Comparison of ENCODE assay signal across 1 cellular context in genomic region chr7:106257752-106258151, GRCh38.
TF ChIP-seq lines count a peak whose summit lies in the region.

No MANE protein-coding gene starts in this region.

TF ChIP-seq in A549, 52 proteins besides CTCF, POLR2A, EP300 and RAD21 (continued from another document):
- TF ChIP-seq BCL3 (IDR thresholded peaks at IDR 0.05) (no peak), HEYL (CRISPR knock-in tag; IDR thresholded peaks at IDR 0.05) (no peak), POLR2AphosphoS2 (conservative IDR thresholded peaks at IDR 0.05; ENCODE audit: low read length) (0 out of 2 replicates have a peak, but pooled peaks have one; percentile 41), TFCP2L1 (CRISPR knock-in tag; IDR thresholded peaks at IDR 0.05) (no peak), TP53 (CRISPR knock-in tag; IDR thresholded peaks at IDR 0.05) (peak; percentile 50; the same call in 1 of the 2 replicates), RCOR1 (IDR thresholded peaks at IDR 0.05; ENCODE audit: low read depth, low read length) (no peak), CHD4 (IDR thresholded peaks at IDR 0.05; ENCODE audit: borderline replicate concordance) (no peak), HMGXB4 (CRISPR knock-in tag; IDR thresholded peaks at IDR 0.05; ENCODE audit: borderline replicate concordance) (no peak), RARB (CRISPR knock-in tag; IDR thresholded peaks at IDR 0.05) (peak; percentile 19; the same call in 1 of the 2 replicates), HOXB5 (CRISPR knock-in tag; IDR thresholded peaks at IDR 0.05) (no peak)
